In genomic region chr19:37955986-37956385, GRCh38 we compare ENCODE assay signal across 32 cellular contexts. TPM values are rescaled to one million over a fixed set of nuclear protein-coding genes. Genes with fewer than 3 reads are reported as not detected.
DNase-seq lines count a peak whose midpoint lies in the region; ATAC-seq and TF ChIP-seq lines count a peak whose summit lies in the region.
"Had no signal": no experiment of that assay in that cellular context is flagged by ENCODE, and none has a peak within 500 bp of the region (broad histone marks: within the 10 kb centered on the region; RNA-seq: fewer than 3 reads in every experiment).

No MANE protein-coding gene starts in this region.

- H2AFZ ChIP-seq in SU-DHL-6 (ENCODE audit: low read depth, low read length, severe bottlenecking) (no peak overlapping the region), trophoblast cell (ENCODE audit: insufficient read depth, low read length, poor library complexity) (no peak overlapping the region)
- H2AFZ ChIP-seq: parathyroid adenoma had no signal

- H3K36me3 Mint-ChIP-seq in mesothelial cell of epicardium: peaks cover 9% of the 10 kb centered on the region

- H3K27ac ChIP-seq in SU-DHL-6 (ENCODE audit: low read depth, low read length): peak overlapping the region; percentile 35; the same call in 1 of the 2 replicates
- H3K27ac ChIP-seq in trophoblast cell (ENCODE audit: low read depth, low read length): no peak overlapping the region
- H3K27ac ChIP-seq: colonic mucosa, heart left ventricle, HL-60, KMS-11, parathyroid adenoma, right atrium auricular region had no signal

- H3K36me3 ChIP-seq in SU-DHL-6 (ENCODE audit: low read length) (peaks cover 14% of the 10 kb centered on the region), trophoblast cell (ENCODE audit: control insufficient read depth in 1 of 2, insufficient read depth in 2 of 2, low read length in 2 of 2) (no peaks in the 10 kb centered on the region)
- H3K36me3 ChIP-seq: colonic mucosa, heart left ventricle, right atrium auricular region had no signal

- H3K9me2 ChIP-seq in SU-DHL-6 (replicated peaks; ENCODE audit: insufficient read depth, low read length): no peaks in the 10 kb centered on the region

- H3K9me3 Mint-ChIP-seq in mesothelial cell of epicardium: peaks cover 9% of the 10 kb centered on the region
- H3K9me3 Mint-ChIP-seq: effector memory CD8-positive, alpha-beta T cell; type B pancreatic cell had no signal

- peaks cover 0 to 4% of the 10 kb centered on the region in 2 experiments for H3K4me1 ChIP-seq in trophoblast cell (ENCODE audit: control insufficient read depth in 1 of 2, insufficient read depth in 2 of 2, low read length in 2 of 2)
- H3K4me1 ChIP-seq: parathyroid adenoma had no signal

- H4K20me1 ChIP-seq in SU-DHL-6 (ENCODE audit: low read depth, low read length): no peaks in the 10 kb centered on the region

- peaks cover 67% of the 10 kb centered on the region for H3F3A ChIP-seq in SU-DHL-6 (ENCODE audit: insufficient read depth)

- H3K23ac ChIP-seq in trophoblast cell (ENCODE audit: low read length): no peak overlapping the region

- H3K4me3 ChIP-seq in SU-DHL-6 (ENCODE audit: insufficient read depth, low read length, poor library complexity, severe bottlenecking) (no peak overlapping the region), trophoblast cell (ENCODE audit: low read depth, low read length) (no peak overlapping the region)
- H3K4me3 ChIP-seq: colonic mucosa, heart left ventricle, right atrium auricular region, smooth muscle cell had no signal

- TF ChIP-seq CTCF in SU-DHL-6 (IDR thresholded peaks at IDR 0.05; ENCODE audit: insufficient read depth, low read length, poor library complexity, severe bottlenecking) (no peak), mesothelial cell of epicardium (IDR thresholded peaks at IDR 0.05; ENCODE audit: unreplicated experiment) (no peak)

- no peak overlapping the region for H2BK5ac ChIP-seq in trophoblast cell (ENCODE audit: low read depth, low read length, poor library complexity)

- H4K8ac ChIP-seq in trophoblast cell (ENCODE audit: low read depth, low read length): no peak overlapping the region

- peaks cover 14% of the 10 kb centered on the region for H3K4me1 Mint-ChIP-seq in mesothelial cell of epicardium

- DNase-seq in COR-L47 (lab: John Stamatoyannopoulos, UW) (peak; percentile 15), NCI-H146 treated with DMSO at 0.1 percent for 48 hours (lab: John Stamatoyannopoulos, UW; ENCODE audit: unreplicated experiment) (peak; percentile 20), trophoblast cell (no peak), cerebellar cortex (ENCODE audit: low spot score) (no peak), mesothelial cell of epicardium (ENCODE audit: low spot score in 2 of 2, unreplicated experiment in 2 of 2) (no peak)
- DNase-seq: activated CD4-positive, alpha-beta T cell treated with anti-CD3 and anti-CD28 coated beads, Interleukin-2, amount 50 U/mL, for 4 hours; anterior cingulate cortex; CD4-positive, alpha-beta T cell; colonic mucosa; effector memory CD8-positive, alpha-beta T cell; foreskin fibroblast; heart left ventricle; kidney; NCI-H1694; NCI-H510A; NK-92 treated with Interleukin-12 subunit alpha and Interleukin-12 subunit beta, amount 100 ng/mL, for 24 hours; stimulated activated CD4-positive, alpha-beta T cell treated with anti-CD3 and anti-CD28 coated beads, Interleukin-2, amount 100 ng/mL, for 24 hours; T1000 had no signal

- no peak overlapping the region for H4K91ac ChIP-seq in trophoblast cell (ENCODE audit: low read depth, low read length)

- H3K79me2 ChIP-seq in SU-DHL-6 (ENCODE audit: insufficient read depth, low read length) (peaks cover 99% of the 10 kb centered on the region), trophoblast cell (ENCODE audit: control insufficient read depth, insufficient read depth, low read length, poor library complexity) (peaks cover 2% of the 10 kb centered on the region)

- no peaks in the 10 kb centered on the region for H3K79me1 ChIP-seq in trophoblast cell (ENCODE audit: low read length)

- H4K12ac ChIP-seq in trophoblast cell (ENCODE audit: low read depth, low read length): no peak overlapping the region

- no peak overlapping the region for H2BK12ac ChIP-seq in trophoblast cell (ENCODE audit: low read length)

- peak overlapping the region; percentile 67 for H3K4ac ChIP-seq in trophoblast cell (ENCODE audit: low read depth, low read length)

- H3K9me3 ChIP-seq in SU-DHL-6 (ENCODE audit: insufficient read depth, low read length): peaks cover 5% of the 10 kb centered on the region; the same call in 1 of the 2 replicates
- H3K9me3 ChIP-seq in trophoblast cell (ENCODE audit: insufficient read depth, low read depth, low read length): no peaks in the 10 kb centered on the region
- H3K9me3 ChIP-seq: colonic mucosa, right atrium auricular region had no signal

- H3K27ac Mint-ChIP-seq in mesothelial cell of epicardium: no peak overlapping the region
- H3K27ac Mint-ChIP-seq: activated naive CD8-positive, alpha-beta T cell; CD4-positive, alpha-beta T cell; effector memory CD8-positive, alpha-beta T cell; type B pancreatic cell; WTC11 had no signal

- H3K9ac ChIP-seq in SU-DHL-6 (ENCODE audit: low read length) (no peak overlapping the region), trophoblast cell (ENCODE audit: low read length) (peak overlapping the region; percentile 57)
- H3K9ac ChIP-seq: KMS-11, parathyroid adenoma had no signal

- no peak overlapping the region for H3K18ac ChIP-seq in trophoblast cell (ENCODE audit: low read length)

- no peak overlapping the region for H2AK5ac ChIP-seq in trophoblast cell (ENCODE audit: low read length)

- no CpG with 5 or more reads among the region's 8 CpGs for WGBS in trophoblast cell (ENCODE audit: extremely low coverage, insufficient coverage, insufficient read length)

- ATAC-seq in GM19023 (IDR thresholded peaks at IDR 0.05; ENCODE audit: unreplicated experiment): no peak
- ATAC-seq: effector memory CD8-positive, alpha-beta T cell; esophagus mucosa; heart left ventricle; Panc1; WTC11 had no signal

- no peak overlapping the region for H3K4me2 ChIP-seq in SU-DHL-6 (ENCODE audit: low read depth, low read length, poor library complexity, severe bottlenecking)
- H3K4me2 ChIP-seq in trophoblast cell (ENCODE audit: low read length): no peak overlapping the region
- H3K4me2 ChIP-seq: KMS-11, smooth muscle cell had no signal

- no peak overlapping the region for H3K14ac ChIP-seq in trophoblast cell (ENCODE audit: low read length)

- no peaks in the 10 kb centered on the region for H3K27me3 Mint-ChIP-seq in mesothelial cell of epicardium (ENCODE audit: low read depth)
- H3K27me3 Mint-ChIP-seq: activated naive CD8-positive, alpha-beta T cell; CD4-positive, alpha-beta T cell; effector memory CD8-positive, alpha-beta T cell; type B pancreatic cell had no signal

- H3K4me3 Mint-ChIP-seq in mesothelial cell of epicardium: no peak overlapping the region
- H3K4me3 Mint-ChIP-seq: activated naive CD8-positive, alpha-beta T cell; CD4-positive, alpha-beta T cell; effector memory CD8-positive, alpha-beta T cell; type B pancreatic cell; WTC11 had no signal

- H3K27me3 ChIP-seq in SU-DHL-6 (ENCODE audit: low read length): no peaks in the 10 kb centered on the region
- H3K27me3 ChIP-seq in trophoblast cell (ENCODE audit: insufficient read depth, low read length): no peaks in the 10 kb centered on the region
- H3K27me3 ChIP-seq: colonic mucosa, heart left ventricle, right atrium auricular region had no signal

- H2BK120ac ChIP-seq in trophoblast cell (ENCODE audit: insufficient read depth, low read length, poor library complexity): no peak overlapping the region

RNA-seq across cellular contexts. Expression of gene SIPA1L3, which starts 49.0 kb away (rescaled TPM):
- polyA plus RNA-seq in trophoblast cell (2013): 7.3 and 8.3 TPM in 2 replicates
- 55.2 to 60.1 TPM (median 58.2 TPM) in 3 replicates for total RNA-seq in mesothelial cell of epicardium

RNA-seq across cellular contexts. Expression of gene WDR87, which starts 49.6 kb away (rescaled TPM):
- polyA plus RNA-seq in trophoblast cell (2013): not detected in 2 replicates
- total RNA-seq in mesothelial cell of epicardium: 0.16 TPM in 1 of 3 replicates, not detected in the others
- total RNA-seq: CD4-positive, alpha-beta T cell; colonic mucosa; esophagus mucosa; heart left ventricle; kidney; lower leg skin; right atrium auricular region; smooth muscle cell; WTC11 had no signal
- polyA plus RNA-seq: heart left ventricle, neural cell, smooth muscle cell had no signal

Comparison
In these comparisons a context has a peak if more than half of its experiments do, and no peak if none do; other contexts are left out.
1. DNase-seq: peak in COR-L47 (single experiment) and NCI-H146 treated with DMSO at 0.1 percent for 48 hours (single experiment); none in trophoblast cell (0 of 2), cerebellar cortex (single experiment) and mesothelial cell of epicardium (0 of 2).